In genomic region chr7:55306331-55306730, GRCh38 we compare ENCODE assay signal across 17 cellular contexts.
"Had no signal": no experiment of that assay in that cellular context is flagged by ENCODE, and none has a peak within 500 bp of the region (broad histone marks: within the 10 kb centered on the region; RNA-seq: fewer than 3 reads in every experiment).

No MANE protein-coding gene starts in this region.

- H3K36me3 Mint-ChIP-seq: T-cell had no signal

- H3K27me3 Mint-ChIP-seq: progenitor cell of endocrine pancreas had no signal

- H3K27ac ChIP-seq: epithelial cell of prostate, lower lobe of right lung, right lobe of liver, spleen, suprapubic skin, upper lobe of left lung had no signal

- H3K4me3 ChIP-seq: lower lobe of right lung, right lobe of liver, spleen, suprapubic skin, upper lobe of left lung had no signal

- H3K9me3 ChIP-seq: lower lobe of right lung, right lobe of liver, spleen, suprapubic skin, upper lobe of left lung had no signal

- DNase-seq: activated CD4-positive, alpha-beta memory T cell treated with anti-CD3 and anti-CD28 coated beads, Interleukin-2, amount 10 ng/mL, durations not matched to agents 7 days and 5 days; activated naive CD4-positive, alpha-beta T cell; aorta; effector memory CD4-positive, alpha-beta T cell; lower lobe of right lung; naive thymus-derived CD4-positive, alpha-beta T cell; right lobe of liver; spleen; stimulated activated CD4-positive, alpha-beta T cell treated with anti-CD3 and anti-CD28 coated beads, Interleukin-1b, Interleukin-23, amount 100 ng/mL, for 48 hours; stimulated activated naive CD4-positive, alpha-beta T cell; T-cell; T1000; upper lobe of left lung had no signal

- H3K27me3 ChIP-seq: right lobe of liver, suprapubic skin, upper lobe of left lung had no signal

- H3K9me3 Mint-ChIP-seq: T-cell had no signal

- H3K36me3 ChIP-seq: lower lobe of right lung, right lobe of liver, spleen, suprapubic skin, upper lobe of left lung had no signal

- H3K4me1 ChIP-seq: lower lobe of right lung, right lobe of liver, suprapubic skin had no signal

- H3K27ac Mint-ChIP-seq: activated CD4-positive, alpha-beta memory T cell treated with anti-CD3 and anti-CD28 coated beads, Interleukin-2, amount 10 ng/mL, durations not matched to agents 7 days and 5 days; activated T-helper 1 cell treated with anti-CD3 and anti-CD28 coated beads, Interleukin-12 subunit alpha, Interleukin-12 subunit beta, Interleukin-2, Interleukin-4 antibody, amounts not matched to agents 30 ng/mL and 10 ng/mL and 1 ng/mL, durations not matched to agents 14 hours and 24 hours and 36 hours; progenitor cell of endocrine pancreas had no signal

- H3K4me3 Mint-ChIP-seq: activated CD4-positive, alpha-beta memory T cell treated with anti-CD3 and anti-CD28 coated beads, Interleukin-2, amount 10 ng/mL, durations not matched to agents 7 days and 5 days; activated T-helper 1 cell treated with anti-CD3 and anti-CD28 coated beads, Interleukin-12 subunit alpha, Interleukin-12 subunit beta, Interleukin-2, Interleukin-4 antibody, amounts not matched to agents 30 ng/mL and 10 ng/mL and 1 ng/mL, durations not matched to agents 14 hours and 24 hours and 36 hours; naive thymus-derived CD4-positive, alpha-beta T cell; T-cell had no signal
